8 cellular contexts compared by ENCODE assay signal in the genomic region with DNA sequence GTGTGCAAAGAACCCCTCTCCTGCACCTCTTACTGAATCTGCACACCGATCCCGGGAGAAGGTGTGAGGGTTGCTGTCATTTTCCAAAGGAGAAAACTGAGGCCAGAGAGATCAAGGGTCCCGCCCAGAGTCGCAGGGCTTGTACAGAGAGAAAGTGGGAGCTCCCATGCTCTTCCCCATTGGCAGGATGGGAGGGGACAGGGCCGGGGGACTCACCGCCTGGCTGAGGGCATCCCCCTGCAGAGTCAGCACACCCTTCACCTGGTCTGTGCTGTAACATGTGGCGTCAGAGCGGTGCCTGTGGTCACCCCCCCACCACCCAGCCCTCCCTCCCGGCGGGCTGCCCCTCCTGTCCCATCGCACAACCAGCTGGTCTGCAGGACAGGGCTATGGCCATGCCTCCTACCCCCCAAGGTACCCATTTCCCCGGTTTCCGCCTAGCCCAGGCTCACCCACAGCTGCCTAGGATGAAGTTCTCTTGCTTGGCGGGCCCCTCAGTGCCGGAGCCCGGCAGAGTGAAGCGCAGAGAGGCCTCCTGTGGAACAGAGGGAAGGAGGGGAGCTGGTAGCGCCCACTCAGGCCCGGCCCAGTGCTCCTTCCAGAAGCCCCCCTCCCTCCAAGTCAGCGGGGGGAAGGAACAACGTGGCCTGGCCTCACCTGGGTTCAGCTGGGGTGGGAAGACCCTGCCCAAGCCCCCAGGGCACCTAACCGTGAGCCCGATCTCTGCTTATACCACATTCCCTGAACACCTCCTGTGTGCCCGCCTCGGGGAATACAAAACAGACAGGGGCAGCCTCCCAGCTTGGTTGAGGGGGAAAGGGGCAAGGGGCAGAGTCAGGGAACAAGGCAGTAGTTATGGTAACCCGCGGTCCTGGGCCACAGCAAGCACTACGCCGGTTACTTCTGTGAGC. TPM values are rescaled to one million over a fixed set of nuclear protein-coding genes. Genes with fewer than 3 reads are reported as not detected.
DNase-seq lines count a peak whose midpoint lies in the region; TF ChIP-seq lines count a peak whose summit lies in the region.

No MANE protein-coding gene starts in this region.

- peaks cover 0 to 41% (median 0%) of the 10 kb centered on the region in 3 donors for H3K36me3 ChIP-seq in Peyer's patch
- H3K36me3 ChIP-seq in ovary: no peaks in the 10 kb centered on the region

- no peaks in the 10 kb centered on the region for H3K9me3 Mint-ChIP-seq in Calu3 (ENCODE audit: low read depth, unreplicated experiment)

- CTCF ChIA-PET in Calu3 (lab: Charles Lee): interaction anchor here (0.5 kb wide), 1 partner anchor 193 kb away, joined by 5 read pairs; no protein-coding TSS in a partner anchor
- CTCF ChIA-PET in HEK293T (lab: Yijun Ruan, JAX): no interaction called here

- DNase-seq in Calu3 (no peak), Peyer's patch (no peak), erythroblast (lab: John Stamatoyannopoulos, UW) (peak; percentile 50 to 56), ovary (peak in 1 of 5 donors; percentile 47), COLO668 (lab: John Stamatoyannopoulos, UW; ENCODE audit: unreplicated experiment) (no peak), HEK293T (ENCODE audit: extremely low spot score) (no peak), NCI-H1694 treated with DMSO at 0.1 percent for 48 hours (lab: John Stamatoyannopoulos, UW) (no peak), NK-92 (lab: John Stamatoyannopoulos, UW; ENCODE audit: unreplicated experiment) (no peak)

- TF ChIP-seq CTCF in Calu3 (IDR thresholded peaks at IDR 0.05; ENCODE audit: unreplicated experiment) (no peak), Peyer's patch (IDR thresholded peaks at IDR 0.05) (no peak), ovary (IDR thresholded peaks at IDR 0.05) (no peak)

- peaks cover 89% of the 10 kb centered on the region for H3K36me3 Mint-ChIP-seq in Calu3 (ENCODE audit: insufficient read depth, unreplicated experiment)

- H3K27me3 Mint-ChIP-seq in Calu3 (ENCODE audit: unreplicated experiment): no peaks in the 10 kb centered on the region

- H3K9me3 ChIP-seq in Peyer's patch (no peaks in the 10 kb centered on the region), ovary (no peaks in the 10 kb centered on the region)

- H3K27me3 ChIP-seq in Peyer's patch (no peaks in the 10 kb centered on the region), ovary (no peaks in the 10 kb centered on the region)

- peak overlapping the region; percentile 82 for H3K4me3 Mint-ChIP-seq in Calu3 (ENCODE audit: low read depth, unreplicated experiment)

- H3K4me1 Mint-ChIP-seq in Calu3 (ENCODE audit: low read depth, unreplicated experiment): peaks cover 9% of the 10 kb centered on the region

- 51 to 59% (median 57%) methylated on average over 27 to 29 of the region's 29 CpGs for WGBS in ovary, 3 donors

- peak overlapping the region; percentile 72 to 96 (median 82) for H3K4me3 ChIP-seq in Peyer's patch
- H3K4me3 ChIP-seq in ovary: peak overlapping the region; percentile 64

- intact Hi-C loops in Calu3 (cut with micrococcal nuclease; ENCODE audit: unreplicated experiment) (no loop called here), ovary (cut with DNase I) (no loop called here)

- peak overlapping the region; percentile 81 to 99 (median 92) for H3K27ac ChIP-seq in Peyer's patch
- H3K27ac ChIP-seq in ovary: peak overlapping the region; percentile 62 to 72

- peak overlapping the region; percentile 90 for H3K27ac Mint-ChIP-seq in Calu3 (ENCODE audit: unreplicated experiment)

- POLR2A ChIA-PET in HEK293T (lab: Yijun Ruan, JAX): interaction anchor here (1.1 to 4.0 kb wide), 3 partner anchors 20 to 67 kb away, joined by 3 to 18 read pairs (median 18); a partner anchor contains a TSS

- TSS peak; percentile 10 for BruUV-seq in Calu3 (replicated peaks; lab: Mats Ljungman, UMichigan)

- TF ChIP-seq POLR2A in Peyer's patch (IDR thresholded peaks at IDR 0.05): no peak
- peak; percentile 52 for TF ChIP-seq POLR2A in erythroblast (IDR thresholded peaks at IDR 0.05; ENCODE audit: low read length)
- no peak for TF ChIP-seq POLR2A in ovary (IDR thresholded peaks at IDR 0.05)

- TF ChIP-seq EP300 in ovary (IDR thresholded peaks at IDR 0.05): no peak

- H3K4me1 ChIP-seq in Peyer's patch (peaks cover 6 to 25% (median 8%) of the 10 kb centered on the region in 4 donors), ovary (ENCODE audit: insufficient read depth) (peaks cover 7% of the 10 kb centered on the region)

TF ChIP-seq in HEK293T, 16 proteins besides CTCF, POLR2A, EP300 and RAD21:
- no peak for TF ChIP-seq CTBP1 (IDR thresholded peaks at IDR 0.05; ENCODE audit: borderline replicate concordance)
- TF ChIP-seq NFRKB (IDR thresholded peaks at IDR 0.05): no peak
- TF ChIP-seq LEF1 (IDR thresholded peaks at IDR 0.05; ENCODE audit: borderline replicate concordance): no peak

RNA-seq across cellular contexts. Expression of a gene that starts 1.1 kb away (rescaled TPM):
- total RNA-seq in Calu3 (2022): 17.9 and 20.8 TPM in 2 replicates
- 10 to 100 TPM; 26.3 to 50.1 (median 38.0) TPM for total RNA-seq in Peyer's patch
- total RNA-seq in ovary: 10 to 100 TPM in 6 of 7 donors, 1 to 10 TPM in 1; 6.0 to 31.9 (median 25.0) TPM
- 10 to 100 TPM in 1 of 2 donors, 1 to 10 TPM in 1; 9.2 to 17.3 TPM for polyA plus RNA-seq in ovary

RNA-seq across cellular contexts. Expression of a gene that starts 6.1 kb away (rescaled TPM):
- total RNA-seq in Calu3 (2022) (208 and 235 TPM in 2 replicates), Peyer's patch (100 to 1,000 TPM in 3 of 4 donors, 10 to 100 TPM in 1; 90.0 to 306 (median 238) TPM), ovary (10 to 100 TPM in 2 of 7 donors, 1 to 10 TPM in 2, not detected in 3; 1.5 to 30.9 (median 7.8) TPM)
- not detected for polyA plus RNA-seq in ovary

RNA-seq across cellular contexts. Expression of a gene that starts 13.2 kb away (rescaled TPM):
- total RNA-seq in Calu3 (2022) (not detected in 2 replicates), Peyer's patch (not detected), ovary (under 1 TPM in 1 of 7 donors, not detected in 6; 0.32 TPM)
- not detected for polyA plus RNA-seq in ovary

RNA-seq across cellular contexts. Expression of a gene that starts 34.3 kb away (rescaled TPM):
- 23.6 and 25.6 TPM in 2 replicates for total RNA-seq in Calu3 (2022)
- 10 to 100 TPM in 3 of 4 donors, 1 to 10 TPM in 1; 4.1 to 24.8 (median 14.5) TPM for total RNA-seq in Peyer's patch
- total RNA-seq in ovary: 10 to 100 TPM; 10.1 to 27.7 (median 22.1) TPM
- 10 to 100 TPM in 1 of 2 donors, 1 to 10 TPM in 1; 4.7 to 22.3 TPM for polyA plus RNA-seq in ovary

RNA-seq across cellular contexts. Expression of a gene that starts 45.8 kb away (rescaled TPM):
- total RNA-seq in Calu3 (2022) (158 and 159 TPM in 2 replicates), Peyer's patch (100 to 1,000 TPM in 1 of 4 donors, 10 to 100 TPM in 3; 57.5 to 168 (median 66.9) TPM), ovary (10 to 100 TPM; 30.3 to 79.5 (median 69.7) TPM)
- 10 to 100 TPM; 36.9 to 77.1 TPM for polyA plus RNA-seq in ovary

Comparison
In these comparisons a context has a peak if more than half of its experiments do, and no peak if none do; other contexts are left out.
1. DNase-seq: peak in erythroblast (2 of 2); none in Calu3 (single experiment), Peyer's patch (0 of 3), COLO668 (single experiment), HEK293T (single experiment), NCI-H1694 treated with DMSO at 0.1 percent for 48 hours (single experiment) and NK-92 (single experiment).